Comparison of ENCODE assay signal across 1 cellular context in the genomic region with DNA sequence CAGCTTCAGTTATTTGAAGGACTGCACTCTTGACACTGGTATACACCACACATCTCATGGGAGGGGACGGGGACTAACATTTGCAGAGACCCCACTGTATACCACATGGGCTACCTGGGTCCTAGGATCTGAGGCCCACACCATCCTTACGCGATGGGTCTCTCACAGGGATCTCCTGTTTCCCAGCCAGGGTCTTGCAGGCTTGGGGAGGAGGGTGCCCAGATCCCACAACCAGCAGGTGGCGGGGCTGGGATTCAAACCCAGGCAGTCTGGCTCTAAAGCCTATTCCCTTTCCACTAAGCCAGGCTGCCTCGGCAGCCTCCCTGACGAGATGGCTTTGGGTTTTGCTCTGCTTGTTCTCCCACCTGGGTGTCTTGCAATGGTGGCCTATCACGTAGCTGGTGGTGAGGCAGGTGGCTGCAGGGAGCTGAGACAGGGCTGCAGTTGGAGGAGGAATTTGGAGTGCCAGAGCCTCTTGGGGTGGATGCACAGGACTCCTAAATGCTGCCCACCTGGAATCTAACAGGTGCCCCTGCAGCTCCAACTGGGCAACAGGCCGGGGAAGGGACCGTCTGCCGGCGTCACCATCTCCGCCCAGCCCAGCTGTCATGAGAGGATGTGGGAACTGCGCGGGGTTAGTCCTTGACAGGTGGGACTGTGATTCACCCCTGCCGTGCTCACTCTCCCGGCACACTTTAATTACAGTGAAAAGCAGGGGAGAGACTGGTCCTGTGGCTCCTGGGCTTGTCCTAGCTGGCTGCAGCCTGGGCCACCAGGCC.
TF ChIP-seq lines count a peak whose summit lies in the region.

No MANE protein-coding gene starts in this region.

TF ChIP-seq in IMR-90, 13 proteins besides CTCF, POLR2A, EP300 and RAD21 (continued from another document):
- TF ChIP-seq USF2 (IDR thresholded peaks at IDR 0.05; ENCODE audit: low read depth, low read length): no peak
